10 cellular contexts compared by ENCODE assay signal in genomic region chr7:33805630-33806233, GRCh38.
DNase-seq lines count a peak whose midpoint lies in the region; ATAC-seq, FAIRE-seq and TF ChIP-seq lines count a peak whose summit lies in the region.
"Had no signal": no experiment of that assay in that cellular context is flagged by ENCODE, and none has a peak within 500 bp of the region (broad histone marks: within the 10 kb centered on the region; RNA-seq: fewer than 3 reads in every experiment).

No MANE protein-coding gene starts in this region.

- DNase-seq in A172 (ENCODE audit: low spot score) (peak; percentile 60), IMR-90 (peak; percentile 64), endothelial cell of umbilical vein (ENCODE audit: low read depth, low spot score) (peak; percentile 77), left lung (no peak), Calu3 (no peak), G401 (ENCODE audit: low spot score) (no peak)
- DNase-seq: naive thymus-derived CD4-positive, alpha-beta T cell had no signal

- H4K91ac ChIP-seq in IMR-90 (ENCODE audit: insufficient read depth, low read depth, low read length) = no peak overlapping the region

- H3K9ac ChIP-seq in IMR-90 (ENCODE audit: low read depth, low read length) (no peak overlapping the region), endothelial cell of umbilical vein (replicated peaks; ENCODE audit: extremely low read depth, insufficient read depth, low read length) (no peak overlapping the region)

- 77% methylated on average over 5 of the region's 7 CpGs; no CpG with 5 or more reads in 1 of the 2 experiments for WGBS in IMR-90 (ENCODE audit: extremely low coverage in 2 of 2, insufficient read length in 1 of 2), 2 experiments

- H3K9me3 Mint-ChIP-seq in Calu3 (ENCODE audit: low read depth, unreplicated experiment) = peaks cover under 1% of the 10 kb centered on the region

- H3K9me1 ChIP-seq in IMR-90 (ENCODE audit: insufficient read depth, low read length) (no peaks in the 10 kb centered on the region), endothelial cell of umbilical vein (replicated peaks; ENCODE audit: control insufficient read depth, extremely low read depth, insufficient read depth, low read length) (no peaks in the 10 kb centered on the region)

- BruUV-seq in IMR-90 (replicated peaks; lab: Mats Ljungman, UMichigan) = no TSS peak
- BruUV-seq in endothelial cell of umbilical vein (replicated peaks; lab: Mats Ljungman, UMichigan) = no TSS peak
- BruUV-seq in Calu3 (replicated peaks; lab: Mats Ljungman, UMichigan) = no TSS peak

- H3K56ac ChIP-seq in IMR-90 (ENCODE audit: extremely low read depth, insufficient read depth, low read length) = no peak overlapping the region

- CTCF ChIA-PET in IMR-90 (lab: Yijun Ruan, JAX) (interaction anchor here (0.6 to 1.4 kb wide), 6 partner anchors 16 to 446 kb away, joined by 3 to 6 read pairs (median 5); no protein-coding TSS in a partner anchor), endothelial cell of umbilical vein (lab: Charles Lee) (interaction anchor here (1.0 to 2.2 kb wide), 3 partner anchors 10 to 90 kb away, joined by 4 to 9 read pairs (median 7); no protein-coding TSS in a partner anchor), Calu3 (lab: Charles Lee) (interaction anchor here (0.6 to 1.1 kb wide), 3 partner anchors 9 to 1383 kb away, joined by 3 to 4 read pairs (median 3); no protein-coding TSS in a partner anchor)

- in situ Hi-C loops in IMR-90 (cut with MboI; ENCODE audit: low sequenced_read_pairs) = no loop called here
- in situ Hi-C loops in G401 (cut with HindIII; ENCODE audit: low sequenced_read_pairs) = no loop called here

- H4K5ac ChIP-seq in IMR-90 (ENCODE audit: low read depth, low read length) = no peak overlapping the region

- TF ChIP-seq RAD21 in IMR-90 (IDR thresholded peaks at IDR 0.05; ENCODE audit: low read length) = no peak

- no peaks in the 10 kb centered on the region for H3K4me1 Mint-ChIP-seq in Calu3 (ENCODE audit: low read depth, unreplicated experiment)
- H3K4me1 Mint-ChIP-seq: naive thymus-derived CD4-positive, alpha-beta T cell had no signal

- H3K36me3 Mint-ChIP-seq in Calu3 (ENCODE audit: insufficient read depth, unreplicated experiment) = no peaks in the 10 kb centered on the region
- H3K36me3 Mint-ChIP-seq: naive thymus-derived CD4-positive, alpha-beta T cell had no signal

- H3K79me2 ChIP-seq in endothelial cell of umbilical vein (ENCODE audit: control insufficient read depth, insufficient read depth, low read length) = no peaks in the 10 kb centered on the region

- no peak overlapping the region for H3K23ac ChIP-seq in IMR-90 (ENCODE audit: low read depth, low read length)

- H3K4me1 ChIP-seq in IMR-90 (ENCODE audit: control insufficient read depth, insufficient read depth, low read length) = peaks cover 12% of the 10 kb centered on the region
- peaks cover 27% of the 10 kb centered on the region for H3K4me1 ChIP-seq in endothelial cell of umbilical vein (ENCODE audit: control insufficient read depth, extremely low read depth, insufficient read depth, low read length)
- peaks cover 0 to 6% of the 10 kb centered on the region in 2 donors for H3K4me1 ChIP-seq in left lung

- H3K79me1 ChIP-seq in IMR-90 (ENCODE audit: low read depth in 1 of 2, low read length in 2 of 2) = no peaks in the 10 kb centered on the region

- H3K4me2 ChIP-seq in IMR-90 (ENCODE audit: low read depth, low read length) = no peak overlapping the region
- no peak overlapping the region for H3K4me2 ChIP-seq in endothelial cell of umbilical vein (ENCODE audit: insufficient read depth, low read length)

- TF ChIP-seq POLR2A in IMR-90 (IDR thresholded peaks at IDR 0.05; ENCODE audit: low read depth, low read length) = no peak
- no peak for TF ChIP-seq POLR2A in endothelial cell of umbilical vein (IDR thresholded peaks at IDR 0.05; ENCODE audit: low read depth, low read length)

- intact Hi-C loops in IMR-90 (cut with micrococcal nuclease) (loop anchor here (5.0 kb wide), 2 partner anchors 82 to 97 kb away; no protein-coding TSS in a partner anchor), endothelial cell of umbilical vein (cut with micrococcal nuclease) (loop anchor here (5.0 to 10.0 kb wide), 2 partner anchors 381 to 563 kb away; no protein-coding TSS in a partner anchor), left lung (cut with DNase I) (no loop called here), Calu3 (cut with micrococcal nuclease; ENCODE audit: unreplicated experiment) (no loop called here)

- TF ChIP-seq CTCF in IMR-90 (conservative IDR thresholded peaks at IDR 0.05; ENCODE audit: low read depth, low read length) (no peak), endothelial cell of umbilical vein (IDR thresholded peaks at IDR 0.05; ENCODE audit: extremely low read depth in 1 of 2, insufficient read depth in 1 of 2, low read depth in 1 of 2, low read length in 2 of 2) (no peak), left lung (IDR thresholded peaks at IDR 0.05) (no peak), Calu3 (IDR thresholded peaks at IDR 0.05; ENCODE audit: unreplicated experiment) (no peak)

- no peak overlapping the region for H2AK9ac ChIP-seq in IMR-90 (replicated peaks; ENCODE audit: low read depth, low read length, poor library complexity)

- H3K9me3 ChIP-seq in IMR-90 (ENCODE audit: control insufficient read depth, insufficient read depth, low read length) (no peaks in the 10 kb centered on the region), endothelial cell of umbilical vein (replicated peaks; ENCODE audit: control insufficient read depth, insufficient read depth, low read length) (no peaks in the 10 kb centered on the region), left lung (no peaks in the 10 kb centered on the region)

- no peak overlapping the region for H3K14ac ChIP-seq in IMR-90 (replicated peaks; ENCODE audit: low read depth, low read length)

- dilution Hi-C loops in IMR-90 (cut with HindIII; ENCODE audit: low sequenced_read_pairs, unreplicated experiment) = no loop called here
- dilution Hi-C loops in endothelial cell of umbilical vein (cut with MboI; ENCODE audit: extremely low pct_ligation_motif_present, low sequenced_read_pairs) = no loop called here

- peaks cover 22% of the 10 kb centered on the region for H3K27me3 Mint-ChIP-seq in Calu3 (ENCODE audit: unreplicated experiment)

- H2BK20ac ChIP-seq in IMR-90 (ENCODE audit: low read depth, low read length) = no peak overlapping the region

- no peak overlapping the region for H3K27ac Mint-ChIP-seq in Calu3 (ENCODE audit: unreplicated experiment)
- H3K27ac Mint-ChIP-seq: naive thymus-derived CD4-positive, alpha-beta T cell had no signal

- H4K8ac ChIP-seq in IMR-90 (ENCODE audit: low read depth in 2 of 2, low read length in 2 of 2) = no peak overlapping the region

- no peak overlapping the region for H3K4me3 Mint-ChIP-seq in Calu3 (ENCODE audit: low read depth, unreplicated experiment)
- H3K4me3 Mint-ChIP-seq: naive thymus-derived CD4-positive, alpha-beta T cell had no signal

- H2AK5ac ChIP-seq in IMR-90 (ENCODE audit: low read depth, low read length) = no peak overlapping the region

- H4K20me1 ChIP-seq in IMR-90 (ENCODE audit: insufficient read depth, low read length) (no peaks in the 10 kb centered on the region), endothelial cell of umbilical vein (replicated peaks; ENCODE audit: control insufficient read depth, extremely low read depth, insufficient read depth, low read length) (no peaks in the 10 kb centered on the region)

- no peak overlapping the region for H2AFZ ChIP-seq in IMR-90 (replicated peaks; ENCODE audit: low read length, poor library complexity)
- no peak overlapping the region for H2AFZ ChIP-seq in endothelial cell of umbilical vein (ENCODE audit: low read depth, low read length)

- H3K27ac ChIP-seq in IMR-90 (ENCODE audit: insufficient read depth, low read length) = no peak overlapping the region
- H3K27ac ChIP-seq in endothelial cell of umbilical vein (ENCODE audit: insufficient read depth, low read depth, low read length) = no peak overlapping the region
- H3K27ac ChIP-seq in left lung = peak overlapping the region in 1 of 2 donors; percentile 18
- H3K27ac ChIP-seq: skin epidermis had no signal

- ATAC-seq in IMR-90 (ENCODE audit: low read depth) (peak; percentile 59), left lung (peak; percentile 62), GM19467 (IDR thresholded peaks at IDR 0.05; ENCODE audit: unreplicated experiment) (no peak), GM18867 (IDR thresholded peaks at IDR 0.05; ENCODE audit: unreplicated experiment) (no peak)
- ATAC-seq: naive thymus-derived CD4-positive, alpha-beta T cell had no signal

- FAIRE-seq in endothelial cell of umbilical vein (lab: Jason Lieb, UNC) = peak; percentile 72

- POLR2A ChIA-PET in IMR-90 (lab: Charles Lee; ENCODE audit: unreplicated experiment) = no interaction called here
- POLR2A ChIA-PET in endothelial cell of umbilical vein (lab: Charles Lee) = no interaction called here

- H3K18ac ChIP-seq in IMR-90 (ENCODE audit: low read depth, low read length) = no peak overlapping the region

- H3K4me3 ChIP-seq in IMR-90 (ENCODE audit: insufficient read depth, low read depth, low read length) (no peak overlapping the region), endothelial cell of umbilical vein (replicated peaks in 1 of 3; ENCODE audit: insufficient read depth in 1 of 3, low read depth in 1 of 3, low read length in 3 of 3) (no peak overlapping the region), left lung (no peak overlapping the region)
- H3K4me3 ChIP-seq: skin epidermis had no signal

- H3K27me3 ChIP-seq in IMR-90 (ENCODE audit: control insufficient read depth, insufficient read depth, low read length) (no peaks in the 10 kb centered on the region; the same call in 1 of the 2 replicates), endothelial cell of umbilical vein (ENCODE audit: control insufficient read depth in 2 of 2, insufficient read depth in 2 of 2, low read length in 2 of 2) (no peaks in the 10 kb centered on the region), left lung (no peaks in the 10 kb centered on the region)

- no peak overlapping the region for H3K4ac ChIP-seq in IMR-90 (ENCODE audit: low read depth, low read length)

- H3K36me3 ChIP-seq in IMR-90 (ENCODE audit: control insufficient read depth, insufficient read depth, low read length) (no peaks in the 10 kb centered on the region), endothelial cell of umbilical vein (ENCODE audit: control insufficient read depth in 2 of 2, extremely low read depth in 1 of 2, insufficient read depth in 2 of 2, low read length in 2 of 2) (no peaks in the 10 kb centered on the region), left lung (no peaks in the 10 kb centered on the region)

- H2BK15ac ChIP-seq in IMR-90 (ENCODE audit: low read depth, low read length) = no peak overlapping the region

- H2BK5ac ChIP-seq in IMR-90 (ENCODE audit: low read depth, low read length, poor library complexity, severe bottlenecking) = no peak overlapping the region

- H2BK120ac ChIP-seq in IMR-90 (ENCODE audit: low read depth, low read length) = no peak overlapping the region

TF ChIP-seq in IMR-90, 13 proteins besides CTCF, POLR2A, EP300 and RAD21 (continues in another document):
- TF ChIP-seq MAFK (IDR thresholded peaks at IDR 0.05; ENCODE audit: low read depth, low read length) = no peak

TF ChIP-seq in endothelial cell of umbilical vein, 7 proteins besides CTCF, POLR2A, EP300 and RAD21 (continues in another document):
- no peak for TF ChIP-seq MAX (IDR thresholded peaks at IDR 0.05; ENCODE audit: insufficient read depth, insufficient read length)

Comparison
In these comparisons a context has a peak if more than half of its experiments do, and no peak if none do; other contexts are left out.
1. DNase-seq: peak in A172 (single experiment), IMR-90 (single experiment) and endothelial cell of umbilical vein (single experiment); none in left lung (0 of 2), Calu3 (single experiment) and G401 (single experiment).
2. ATAC-seq: peak in IMR-90 (single experiment) and left lung (single experiment); none in GM19467 (single experiment) and GM18867 (single experiment).
3. intact Hi-C loops: an anchor here in IMR-90 (5.0 kb wide) and endothelial cell of umbilical vein (5.0 to 10.0 kb wide); none called in left lung and Calu3.